15 cellular contexts compared by ENCODE assay signal in the genomic region with DNA sequence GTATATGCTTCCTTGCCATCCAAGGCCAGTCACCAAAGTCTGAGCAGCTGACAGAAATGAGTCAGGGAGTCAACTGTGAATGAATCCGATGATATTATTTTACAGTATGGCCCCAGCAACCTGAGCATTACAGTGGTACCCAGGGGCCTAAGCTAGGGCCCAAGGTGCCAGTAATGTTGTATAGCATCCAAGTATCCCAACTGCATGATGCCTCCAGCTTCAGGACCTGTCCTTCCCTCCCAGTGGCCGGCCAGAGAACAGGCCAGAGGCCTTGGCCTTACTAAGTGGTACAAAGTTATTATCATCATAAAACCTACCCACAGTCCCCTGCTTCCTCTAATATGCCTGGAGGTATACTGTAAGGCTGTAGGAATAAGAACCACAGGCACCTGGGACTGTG.
"Had no signal": no experiment of that assay in that cellular context is flagged by ENCODE, and none has a peak within 500 bp of the region (broad histone marks: within the 10 kb centered on the region; RNA-seq: fewer than 3 reads in every experiment).

No MANE protein-coding gene starts in this region.

- H3K9ac ChIP-seq: parathyroid adenoma had no signal

- DNase-seq: activated CD4-positive, alpha-beta T cell treated with anti-CD3 and anti-CD28 coated beads for 1 hour; activated CD4-positive, alpha-beta T cell treated with anti-CD3 and anti-CD28 coated beads, Interleukin-2, amount 50 U/mL, for 48 hours; activated naive CD8-positive, alpha-beta T cell treated with anti-CD3 and anti-CD28 coated beads, Interleukin-2, amount 50 U/mL, for 24 hours; dermis blood vessel endothelial cell; effector memory CD8-positive, alpha-beta T cell; erythroblast; left lung; mammary epithelial cell; naive B cell; stimulated activated CD4-positive, alpha-beta T cell treated with anti-CD3 and anti-CD28 coated beads, Interleukin-12 subunit alpha, Interleukin-12 subunit beta, amount 100 ng/mL, for 4 hours; stimulated activated naive B cell treated with anti-CD40 and anti-IgM and Interleukin-4, amounts not matched to agents 10 μg/mL and 1 μg/mL and 100 μg/mL, for 72 hours; trophoblast cell had no signal

- ATAC-seq: activated naive CD8-positive, alpha-beta T cell treated with anti-CD3 and anti-CD28 coated beads, Interleukin-2, amount 50 U/mL, for 24 hours; effector memory CD8-positive, alpha-beta T cell; left lung; stimulated activated naive B cell treated with anti-CD40 and anti-IgM and Interleukin-4, amounts not matched to agents 10 μg/mL and 1 μg/mL and 100 μg/mL, for 72 hours had no signal

- H3K27ac ChIP-seq: left lung, neutrophil, parathyroid adenoma, suprapubic skin had no signal

- H3K27me3 ChIP-seq: left lung, neutrophil, suprapubic skin had no signal

- H3K27me3 Mint-ChIP-seq: activated naive CD8-positive, alpha-beta T cell treated with anti-CD3 and anti-CD28 coated beads, Interleukin-2, amount 50 U/mL, for 24 hours; effector memory CD8-positive, alpha-beta T cell; naive B cell; stimulated activated naive B cell treated with anti-CD40 and anti-IgM and Interleukin-4, amounts not matched to agents 10 μg/mL and 1 μg/mL and 100 μg/mL, for 72 hours had no signal

- H3K4me3 ChIP-seq: left lung, suprapubic skin had no signal

- H3K9me3 Mint-ChIP-seq: activated naive CD8-positive, alpha-beta T cell treated with anti-CD3 and anti-CD28 coated beads, Interleukin-2, amount 50 U/mL, for 24 hours; effector memory CD8-positive, alpha-beta T cell; naive B cell; stimulated activated naive B cell treated with anti-CD40 and anti-IgM and Interleukin-4, amounts not matched to agents 10 μg/mL and 1 μg/mL and 100 μg/mL, for 72 hours had no signal

- H3K27ac Mint-ChIP-seq: activated naive CD8-positive, alpha-beta T cell treated with anti-CD3 and anti-CD28 coated beads, Interleukin-2, amount 50 U/mL, for 24 hours; effector memory CD8-positive, alpha-beta T cell; stimulated activated naive B cell treated with anti-CD40 and anti-IgM and Interleukin-4, amounts not matched to agents 10 μg/mL and 1 μg/mL and 100 μg/mL, for 72 hours had no signal

- H3K4me1 Mint-ChIP-seq: activated naive CD8-positive, alpha-beta T cell treated with anti-CD3 and anti-CD28 coated beads, Interleukin-2, amount 50 U/mL, for 24 hours; naive B cell; stimulated activated naive B cell treated with anti-CD40 and anti-IgM and Interleukin-4, amounts not matched to agents 10 μg/mL and 1 μg/mL and 100 μg/mL, for 72 hours had no signal

- H3K4me1 ChIP-seq: left lung, parathyroid adenoma, suprapubic skin had no signal

- H3K4me3 Mint-ChIP-seq: activated naive CD8-positive, alpha-beta T cell treated with anti-CD3 and anti-CD28 coated beads, Interleukin-2, amount 50 U/mL, for 24 hours; effector memory CD8-positive, alpha-beta T cell; naive B cell; stimulated activated naive B cell treated with anti-CD40 and anti-IgM and Interleukin-4, amounts not matched to agents 10 μg/mL and 1 μg/mL and 100 μg/mL, for 72 hours had no signal

- H2AFZ ChIP-seq: parathyroid adenoma had no signal

- H3K9me3 ChIP-seq: left lung, neutrophil, suprapubic skin had no signal
